In the genomic region with DNA sequence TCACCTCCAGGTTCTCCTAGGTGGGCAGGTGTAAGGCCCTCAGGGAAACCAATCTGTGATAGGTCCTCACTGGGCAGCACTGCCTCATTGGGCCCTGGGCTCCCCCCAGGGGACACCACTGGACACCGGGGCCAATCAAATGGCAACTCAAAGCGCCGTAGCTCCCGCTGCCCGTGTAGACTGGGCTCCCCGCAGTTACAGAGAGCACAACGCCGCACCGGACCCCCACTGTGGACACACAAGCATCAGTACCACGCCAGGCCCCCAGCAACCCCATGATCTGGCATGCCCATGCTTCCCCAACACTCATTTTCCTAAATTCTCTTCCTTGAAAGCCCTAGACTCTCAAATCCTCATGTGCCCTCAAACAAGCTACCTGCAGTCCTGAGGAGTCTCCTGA, we compare ENCODE assay signal across 27 cellular contexts. TPM values are rescaled to one million over a fixed set of nuclear protein-coding genes. Genes with fewer than 3 reads are reported as not detected.
A peak's percentile ranks its signal among the peaks of the same experiment; 100 is the strongest.
DNase-seq lines count a peak whose midpoint lies in the region; ATAC-seq, FAIRE-seq and TF ChIP-seq lines count a peak whose summit lies in the region.
"Had no signal": no experiment of that assay in that cellular context is flagged by ENCODE, and none has a peak within 500 bp of the region (broad histone marks: within the 10 kb centered on the region; RNA-seq: fewer than 3 reads in every experiment).

No MANE protein-coding gene starts in this region.

- H4K8ac ChIP-seq in mesenchymal stem cell (ENCODE audit: low read length): no peak overlapping the region

- no peak overlapping the region for H2BK15ac ChIP-seq in mesenchymal stem cell (ENCODE audit: low read depth, poor library complexity, severe bottlenecking)

- DNase-seq in HFFc6 (no peak), astrocyte (ENCODE audit: low read depth) (no peak), mesenchymal stem cell (no peak)
- DNase-seq in effector CD4-positive, alpha-beta T cell: no peak
- DNase-seq: activated B cell treated with CpG ODN at 0.5 μM for 24 hours; activated CD8-positive, alpha-beta memory T cell treated with anti-CD3 and anti-CD28 coated beads, Interleukin-2, amount 50 U/mL, for 4 hours; activated effector memory CD4-positive, alpha-beta T cell treated with anti-CD3 and anti-CD28 coated beads, Interleukin-2, amount 50 U/mL, for 16 hours; colonic mucosa; DMS53; GDM1; lower lobe of right lung; NCI-H1417; NCI-H446; NCI-H82; stimulated activated CD8-positive, alpha-beta memory T cell treated with anti-CD3 and anti-CD28 coated beads, Interleukin-4, amount 100 ng/mL, for 48 hours; T1000 had no signal

- H3K79me2 ChIP-seq in astrocyte (ENCODE audit: insufficient read depth, low read length): peaks cover 96% of the 10 kb centered on the region

- H3K27me3 ChIP-seq in astrocyte (ENCODE audit: insufficient read depth, low read length) (no peaks in the 10 kb centered on the region), mesenchymal stem cell (ENCODE audit: control insufficient read depth in 1 of 2, insufficient read depth in 1 of 2, low read length in 2 of 2) (no peaks in the 10 kb centered on the region)
- H3K27me3 ChIP-seq: adrenal gland, breast epithelium, colonic mucosa, tibial nerve had no signal

- no peak overlapping the region for H2BK5ac ChIP-seq in mesenchymal stem cell (ENCODE audit: low read depth, low read length, poor library complexity, severe bottlenecking)

- no peak overlapping the region for H3K23ac ChIP-seq in mesenchymal stem cell (ENCODE audit: low read length in 2 of 2)

- H3K36me3 Mint-ChIP-seq in HFFc6 (ENCODE audit: low read depth) (peaks cover 45% of the 10 kb centered on the region), astrocyte (ENCODE audit: low read depth, unreplicated experiment) (peaks cover 20% of the 10 kb centered on the region)

- H3K79me1 ChIP-seq in mesenchymal stem cell (replicated peaks; ENCODE audit: low read length, poor library complexity, severe bottlenecking): peaks cover 26% of the 10 kb centered on the region

- no peak overlapping the region for H3K4me3 Mint-ChIP-seq in HFFc6
- peak overlapping the region; percentile 98 for H3K4me3 Mint-ChIP-seq in astrocyte (ENCODE audit: unreplicated experiment)
- H3K4me3 Mint-ChIP-seq: activated B cell treated with CpG ODN at 0.5 μM for 24 hours had no signal

- H3K4ac ChIP-seq in mesenchymal stem cell (ENCODE audit: low read depth in 1 of 2, low read length in 2 of 2): no peak overlapping the region

- WGBS in mesenchymal stem cell: 93% methylated on average over 10 of the region's 10 CpGs

- H3K27ac Mint-ChIP-seq in HFFc6: peak overlapping the region; percentile 67
- H3K27ac Mint-ChIP-seq in astrocyte (ENCODE audit: unreplicated experiment): no peak overlapping the region
- H3K27ac Mint-ChIP-seq: activated B cell treated with CpG ODN at 0.5 μM for 24 hours had no signal

- H3K4me3 ChIP-seq in astrocyte (ENCODE audit: insufficient read depth, low read depth, low read length) (no peak overlapping the region), mesenchymal stem cell (ENCODE audit: insufficient read depth in 1 of 2, low read depth in 1 of 2, low read length in 2 of 2) (no peak overlapping the region)
- H3K4me3 ChIP-seq: adrenal gland, breast epithelium, colonic mucosa, lower lobe of right lung, mucosa of descending colon, tibial nerve had no signal

- H3K14ac ChIP-seq in mesenchymal stem cell (ENCODE audit: low read length in 2 of 2): no peak overlapping the region

- no peak overlapping the region for H4K91ac ChIP-seq in mesenchymal stem cell (ENCODE audit: low read length)

- H3K9me3 ChIP-seq in astrocyte (ENCODE audit: insufficient read depth, low read depth, low read length) (no peaks in the 10 kb centered on the region), mesenchymal stem cell (ENCODE audit: control insufficient read depth, low read length) (no peaks in the 10 kb centered on the region)
- H3K9me3 ChIP-seq: adrenal gland, breast epithelium, colonic mucosa, lower lobe of right lung, mucosa of descending colon, tibial nerve had no signal

- no peak overlapping the region for H2AK5ac ChIP-seq in mesenchymal stem cell (ENCODE audit: low read length, severe bottlenecking)

- H4K20me1 ChIP-seq in astrocyte (ENCODE audit: insufficient read depth, low read length): peaks cover 99% of the 10 kb centered on the region

- H3K4me1 Mint-ChIP-seq in HFFc6 (ENCODE audit: low read depth): peaks cover 55% of the 10 kb centered on the region
- peaks cover 42% of the 10 kb centered on the region for H3K4me1 Mint-ChIP-seq in astrocyte (ENCODE audit: low read depth, unreplicated experiment)

- FAIRE-seq in astrocyte (lab: Jason Lieb, UNC): no peak
- FAIRE-seq: endometrium, H54, keratinocyte had no signal

- H3K9ac ChIP-seq in astrocyte (ENCODE audit: low read length) (no peak overlapping the region), mesenchymal stem cell (ENCODE audit: low read length) (peak overlapping the region; percentile 30)

- H3K27ac ChIP-seq in C4-2B (peak overlapping the region; percentile 44), astrocyte (ENCODE audit: low read depth, low read length) (no peak overlapping the region), mesenchymal stem cell (ENCODE audit: low read length, poor library complexity, severe bottlenecking) (no peak overlapping the region)
- H3K27ac ChIP-seq: adrenal gland, breast epithelium, colonic mucosa, lower lobe of right lung, tibial nerve had no signal

- H3K18ac ChIP-seq in mesenchymal stem cell (ENCODE audit: low read depth in 1 of 2, low read length in 2 of 2): no peak overlapping the region

- H3K36me3 ChIP-seq in astrocyte (ENCODE audit: insufficient read depth, low read length) (peaks cover 24% of the 10 kb centered on the region), mesenchymal stem cell (ENCODE audit: control insufficient read depth in 1 of 2, insufficient read depth in 2 of 2, low read depth in 1 of 2, low read length in 2 of 2) (peaks cover 54 to 60% of the 10 kb centered on the region in 2 experiments)

- H3K4me1 ChIP-seq in astrocyte (ENCODE audit: insufficient read depth, low read length): peaks cover 45% of the 10 kb centered on the region
- H3K4me1 ChIP-seq in mesenchymal stem cell (ENCODE audit: control insufficient read depth, insufficient read depth, low read depth, low read length): peaks cover 41% of the 10 kb centered on the region

- no peaks in the 10 kb centered on the region for H3K9me3 Mint-ChIP-seq in HFFc6
- H3K9me3 Mint-ChIP-seq in astrocyte (ENCODE audit: unreplicated experiment): no peaks in the 10 kb centered on the region
- H3K9me3 Mint-ChIP-seq: activated B cell treated with CpG ODN at 0.5 μM for 24 hours had no signal

- no peak overlapping the region for H2AFZ ChIP-seq in astrocyte (ENCODE audit: low read depth, low read length)
- H2AFZ ChIP-seq in mesenchymal stem cell (ENCODE audit: low read depth, low read length): no peak overlapping the region

- ATAC-seq in HG02840 (IDR thresholded peaks at IDR 0.05; ENCODE audit: low FRiP score, unreplicated experiment) (no peak), GM19395 (IDR thresholded peaks at IDR 0.05; ENCODE audit: unreplicated experiment) (no peak), GM21576 (IDR thresholded peaks at IDR 0.05; ENCODE audit: unreplicated experiment) (no peak)
- ATAC-seq: lower lobe of right lung, mucosa of descending colon had no signal

- no peaks in the 10 kb centered on the region for H3K27me3 Mint-ChIP-seq in HFFc6 (ENCODE audit: insufficient read depth)
- no peaks in the 10 kb centered on the region for H3K27me3 Mint-ChIP-seq in astrocyte (ENCODE audit: low read depth, unreplicated experiment)
- H3K27me3 Mint-ChIP-seq: activated B cell treated with CpG ODN at 0.5 μM for 24 hours had no signal

- H2BK120ac ChIP-seq in mesenchymal stem cell (ENCODE audit: low read depth, low read length): no peak overlapping the region

- TF ChIP-seq CTCF in C4-2B (conservative IDR thresholded peaks at IDR 0.05): no peak
- TF ChIP-seq CTCF in HFFc6 (IDR thresholded peaks at IDR 0.05): no peak
- TF ChIP-seq CTCF in astrocyte (IDR thresholded peaks at IDR 0.05; ENCODE audit: insufficient read depth, low read depth, low read length): no peak

- H3K4me2 ChIP-seq in astrocyte (ENCODE audit: low read length): no peak overlapping the region
- no peak overlapping the region for H3K4me2 ChIP-seq in mesenchymal stem cell (ENCODE audit: low read length, poor library complexity, severe bottlenecking)

- no peak overlapping the region for H2BK12ac ChIP-seq in mesenchymal stem cell (ENCODE audit: low read length in 2 of 2)

RNA-seq across cellular contexts. Expression of gene KMT2D, which starts 6.1 kb away (rescaled TPM):
- 10 to 100 TPM; 43.9 to 66.6 (median 48.4) TPM for total RNA-seq in HFFc6 (2021; fragmentation: NEBNext Ultra II Directional; extraction: Animal tissue kit (Norgen Biotek cat#: 25700))
- 81.7 and 86.9 TPM in 2 replicates for total RNA-seq in astrocyte
- polyA plus RNA-seq in mesenchymal stem cell (2013, experiment 1 of 2): 14.1 TPM
- 11.6 TPM for polyA plus RNA-seq in mesenchymal stem cell (2013, experiment 2 of 2)

RNA-seq across cellular contexts. Expression of gene RHEBL1, which starts 15.3 kb away (rescaled TPM):
- total RNA-seq in HFFc6 (2021; fragmentation: NEBNext Ultra II Directional; extraction: Animal tissue kit (Norgen Biotek cat#: 25700)): 1 to 10 TPM in 1 of 6 experiments, under 1 TPM in 5; 0.60 to 1.6 (median 0.86) TPM
- total RNA-seq in astrocyte: 1.3 and 1.9 TPM in 2 replicates
- 0.83 TPM for polyA plus RNA-seq in mesenchymal stem cell (2013, experiment 1 of 2)
- 0.86 TPM for polyA plus RNA-seq in mesenchymal stem cell (2013, experiment 2 of 2)

RNA-seq across cellular contexts. Expression of gene PRKAG1, which starts 35.9 kb away (rescaled TPM):
- 10 to 100 TPM; 79.0 to 92.0 (median 83.3) TPM for total RNA-seq in HFFc6 (2021; fragmentation: NEBNext Ultra II Directional; extraction: Animal tissue kit (Norgen Biotek cat#: 25700))
- 47.1 and 49.6 TPM in 2 replicates for total RNA-seq in astrocyte
- polyA plus RNA-seq in mesenchymal stem cell (2013, experiment 1 of 2): 62.2 TPM
- polyA plus RNA-seq in mesenchymal stem cell (2013, experiment 2 of 2): 63.2 TPM

RNA-seq across cellular contexts. Expression of gene DHH, which starts 40.1 kb away (rescaled TPM):
- total RNA-seq in HFFc6 (2021; fragmentation: NEBNext Ultra II Directional; extraction: Animal tissue kit (Norgen Biotek cat#: 25700)): under 1 TPM in 1 of 6 experiments, not detected in 5; 0.07 TPM
- total RNA-seq in astrocyte: 0.05 and 0.16 TPM in 2 replicates
- 0.03 TPM for polyA plus RNA-seq in mesenchymal stem cell (2013, experiment 1 of 2)
- not detected for polyA plus RNA-seq in mesenchymal stem cell (2013, experiment 2 of 2)
- polyA plus RNA-seq: keratinocyte had no signal

RNA-seq across cellular contexts. Expression of gene DDN, which starts 55.3 kb away (rescaled TPM):
- under 1 TPM; 0.17 to 0.40 (median 0.23) TPM for total RNA-seq in HFFc6 (2021; fragmentation: NEBNext Ultra II Directional; extraction: Animal tissue kit (Norgen Biotek cat#: 25700))
- total RNA-seq in astrocyte: 0.50 and 0.55 TPM in 2 replicates
- 0.17 TPM for polyA plus RNA-seq in mesenchymal stem cell (2013, experiment 1 of 2)
- polyA plus RNA-seq in mesenchymal stem cell (2013, experiment 2 of 2): 0.19 TPM
- total RNA-seq: lower lobe of right lung, tibial nerve had no signal
